ENCODE assay signal across 8 cellular contexts in the genomic region with DNA sequence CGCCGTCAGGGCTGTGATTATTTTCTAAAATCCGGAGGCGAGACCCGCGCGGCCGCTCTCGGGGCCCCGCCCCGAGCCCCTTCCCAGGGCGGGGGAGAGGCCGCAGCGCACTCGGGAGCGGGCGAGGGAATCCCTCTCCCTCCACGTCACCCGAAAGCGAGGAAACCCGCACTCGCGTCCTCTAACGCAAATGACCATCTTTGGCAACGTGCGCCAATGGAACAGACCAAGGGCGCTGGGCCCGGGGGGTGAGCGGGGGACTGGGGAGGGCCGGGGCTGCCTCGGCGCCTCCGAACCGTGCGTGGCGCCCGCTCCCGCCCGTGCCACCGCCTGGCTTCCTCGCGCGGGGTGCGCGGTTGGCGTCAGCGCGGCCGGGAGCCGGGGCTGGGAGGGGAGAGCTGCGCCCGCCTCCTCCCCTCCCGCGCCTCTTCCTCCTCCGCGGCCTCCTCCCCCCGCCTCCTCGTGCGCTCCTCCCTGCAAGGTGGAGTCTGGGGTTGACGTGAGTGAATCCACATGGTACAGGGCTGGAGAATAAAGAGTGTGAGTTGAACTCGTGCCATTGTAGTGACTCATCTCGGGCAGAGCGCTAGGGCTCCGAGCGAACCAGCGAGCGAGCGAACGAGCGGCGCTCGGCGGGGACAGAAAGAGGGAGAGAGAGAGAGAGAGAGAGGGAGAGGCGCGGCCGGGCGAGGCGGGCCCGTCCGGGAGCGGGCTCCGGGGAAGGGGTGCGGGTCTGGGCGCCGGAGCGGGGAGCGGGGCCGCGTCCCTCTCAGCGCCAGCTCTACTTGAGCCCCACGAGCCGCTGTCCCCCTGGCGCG. TPM values are rescaled to one million over a fixed set of nuclear protein-coding genes. Genes with fewer than 3 reads are reported as not detected.
A peak's percentile ranks its signal among the peaks of the same experiment; 100 is the strongest.
DNase-seq lines count a peak whose midpoint lies in the region; ATAC-seq and TF ChIP-seq lines count a peak whose summit lies in the region.

FOSL2 (plus strand) TSS at position 562 of the 818 bp plus-strand sequence. CDS start 863 bp downstream, outside the sequence.

- peaks cover 18% of the 10 kb centered on the region for H3K4me1 Mint-ChIP-seq in progenitor cell of endocrine pancreas (ENCODE audit: low read depth)

- peak within 1 kb of the TSS; percentile 100 for H3K27ac Mint-ChIP-seq in progenitor cell of endocrine pancreas

- H3K27ac ChIP-seq in urinary bladder (ENCODE audit: low read depth) = peak within 1 kb of the TSS; percentile 100

- H3K9me3 Mint-ChIP-seq in progenitor cell of endocrine pancreas (ENCODE audit: low read depth) = no peaks in the 10 kb centered on the region

- H3K4me1 ChIP-seq in urinary bladder (ENCODE audit: insufficient read depth) = no peaks in the 10 kb centered on the region

- intact Hi-C loops in T-helper 1 cell treated with Interleukin-12 subunit alpha and Interleukin-12 subunit beta and Interleukin-4 antibody, amounts not matched to agents 30 ng/mL and 1 ng/mL, for 36 hours (cut with micrococcal nuclease) = loop anchor here (1.0 to 10.0 kb wide), 9 partner anchors 18 to 1755 kb away; partner anchors contain the start of genes AGBL5, CAD, MRPL33 and PPP1CB
- intact Hi-C loops in left cardiac atrium (cut with DNase I) = loop anchor here (5.0 to 10.0 kb wide), 3 partner anchors 228 to 688 kb away; partner anchors contain the start of genes BABAM2 (in 1 of the 2) and RBKS (in 1 of the 2)

- H3K4me3 ChIP-seq in urinary bladder (ENCODE audit: low read depth, low read length) = peak within 1 kb of the TSS; percentile 98

- H3K4me3 Mint-ChIP-seq in progenitor cell of endocrine pancreas (ENCODE audit: low read depth) = peak within 1 kb of the TSS; percentile 83

- in situ Hi-C loops in GM13976 (cut with MboI; ENCODE audit: low sequenced_read_pairs, unreplicated experiment) = no loop called here

- no peaks in the 10 kb centered on the region for H3K36me3 Mint-ChIP-seq in progenitor cell of endocrine pancreas (ENCODE audit: insufficient read depth)

- TF ChIP-seq CTCF in GM13976 (IDR thresholded peaks at IDR 0.05; ENCODE audit: borderline replicate concordance, control extremely low read depth, extremely low read depth, insufficient read depth, missing control alignments) (no peak), progenitor cell of endocrine pancreas (IDR thresholded peaks at IDR 0.05; ENCODE audit: unreplicated experiment) (no peak)

- WGBS in urinary bladder = under 1% methylated on average over 92 of the region's 94 CpGs

- ATAC-seq in HG02870 (IDR thresholded peaks at IDR 0.05; ENCODE audit: unreplicated experiment) (peak; percentile 83), left cardiac atrium (peak; percentile 74 to 77)

- peak; percentile 90 for DNase-seq in GM13976 (ENCODE audit: low spot score)
- DNase-seq in NCI-H146 (lab: John Stamatoyannopoulos, UW) = peak; percentile 98
- peak; percentile 100 for DNase-seq in amniotic epithelial cell (ENCODE audit: low read depth)
- DNase-seq in left cardiac atrium = peak; percentile 95
- DNase-seq in progenitor cell of endocrine pancreas (ENCODE audit: low spot score, unreplicated experiment) = peak; percentile 80

- H3K36me3 ChIP-seq in urinary bladder (ENCODE audit: insufficient read depth) = no peaks in the 10 kb centered on the region

- peaks cover 23% of the 10 kb centered on the region for H3K27me3 Mint-ChIP-seq in progenitor cell of endocrine pancreas

RNA-seq across cellular contexts. Expression of gene FOSL2, which starts in this region (rescaled TPM):
- total RNA-seq in T-helper 1 cell treated with Interleukin-12 subunit alpha and Interleukin-12 subunit beta and Interleukin-4 antibody, amounts not matched to agents 30 ng/mL and 1 ng/mL, for 36 hours = 26.1 and 32.4 TPM in 2 replicates
- total RNA-seq in left cardiac atrium (100 to 1,000 TPM in 1 of 2 donors, 10 to 100 TPM in 1; 66.6 to 140 TPM), progenitor cell of endocrine pancreas (38.4 and 42.5 TPM in 2 replicates), urinary bladder (40.9 TPM)
- polyA plus RNA-seq in urinary bladder = 112 TPM

Comparison
In these comparisons a context has a peak if more than half of its experiments do, and no peak if none do; other contexts are left out.
1. Peak in every context shown above with its lines: DNase-seq, ATAC-seq, H3K4me3 ChIP-seq and H3K27ac ChIP-seq.